In genomic region chr4:1011022-1011694, GRCh38 we compare ENCODE assay signal across 8 cellular contexts. TPM values are rescaled to one million over a fixed set of nuclear protein-coding genes. Genes with fewer than 3 reads are reported as not detected.
A peak's percentile ranks its signal among the peaks of the same experiment; 100 is the strongest.
DNase-seq lines count a peak whose midpoint lies in the region; ATAC-seq and FAIRE-seq lines count a peak whose summit lies in the region.

Gene FGFRL1, plus strand, starts transcription at chr4:1011626. Its CDS starts 860 bp downstream, at chr4:1012486.

- H3K27ac ChIP-seq in ACC112 (ENCODE audit: low read depth, low read length), result peak within 1 kb of the TSS; percentile 19; the same call in 1 of the 2 replicates
- H3K27ac ChIP-seq in HUES64 (ENCODE audit: low read depth, low read length), result no peak within 1 kb of the TSS
- no peak within 1 kb of the TSS for H3K27ac ChIP-seq in right cardiac atrium (ENCODE audit: low read length)

- H3K4me1 ChIP-seq in ACC112 (ENCODE audit: control insufficient read depth, insufficient read depth, low read length, unreplicated experiment) (peaks cover 8% of the 10 kb centered on the region), HUES64 (ENCODE audit: insufficient read depth, low read length) (no peaks in the 10 kb centered on the region), right cardiac atrium (ENCODE audit: control insufficient read depth, insufficient read depth, low read length) (no peaks in the 10 kb centered on the region)

- H3K9me3 ChIP-seq in HUES64 (ENCODE audit: insufficient read depth, low read depth, low read length) (peaks cover 4% of the 10 kb centered on the region; the same call in 1 of the 2 replicates), right cardiac atrium (ENCODE audit: control insufficient read depth, low read length) (no peaks in the 10 kb centered on the region)

- no peaks in the 10 kb centered on the region for H3K36me3 ChIP-seq in ACC112 (ENCODE audit: insufficient read depth, low read length)
- H3K36me3 ChIP-seq in HUES64 (ENCODE audit: insufficient read depth, low read length), result no peaks in the 10 kb centered on the region

- peak within 1 kb of the TSS; percentile 26; the same call in 1 of the 2 replicates for H3K9ac ChIP-seq in HUES64 (ENCODE audit: low read depth, low read length)

- H3K27me3 ChIP-seq in ACC112 (ENCODE audit: insufficient read depth, low read length), result peaks cover 24% of the 10 kb centered on the region
- peaks cover 58% of the 10 kb centered on the region for H3K27me3 ChIP-seq in HUES64 (ENCODE audit: insufficient read depth, low read length)
- no peaks in the 10 kb centered on the region for H3K27me3 ChIP-seq in right cardiac atrium (ENCODE audit: control insufficient read depth, insufficient read depth)

- no peak for FAIRE-seq in urothelium cell line (lab: Jason Lieb, UNC)

- peak within 1 kb of the TSS; percentile 98 for H2AFZ ChIP-seq in ACC112 (ENCODE audit: low read length, unreplicated experiment)

- DNase-seq in T-helper 22 cell (ENCODE audit: low read depth) (peak; percentile 84), anterior cingulate cortex (lab: John Stamatoyannopoulos, UW) (peak in 50 of 58 donors; percentile 6 to 79 (median 56)), right cardiac atrium (peak; percentile 95 to 98 (median 98)), renal cortical epithelial cell (ENCODE audit: low read depth) (peak; percentile 41), urothelium cell line (ENCODE audit: low spot score) (peak; percentile 93)

- WGBS in HUES64, result 1% methylated on average over 91 of the region's 95 CpGs
- WGBS in right cardiac atrium, result under 1% methylated on average over 91 of the region's 95 CpGs

- H3K79me2 ChIP-seq in ACC112 (ENCODE audit: control insufficient read depth, insufficient read depth, low read length, unreplicated experiment), result no peaks in the 10 kb centered on the region

- intact Hi-C loops in right cardiac atrium (cut with DNase I), result no loop called here

- peak; percentile 35 for ATAC-seq in GM19023 (IDR thresholded peaks at IDR 0.05; ENCODE audit: unreplicated experiment)
- peak; percentile 69 to 77 for ATAC-seq in right cardiac atrium

- H3K4me3 ChIP-seq in ACC112 (ENCODE audit: low read depth, low read length) (peak within 1 kb of the TSS; percentile 88), HUES64 (ENCODE audit: low read length) (peak within 1 kb of the TSS; percentile 58), right cardiac atrium (ENCODE audit: low read length) (peak within 1 kb of the TSS; percentile 84)

RNA-seq across cellular contexts. Expression of gene FGFRL1, which starts in this region (rescaled TPM):
- 11.8 TPM for polyA plus RNA-seq in HUES64 (2013, experiment 1 of 2)
- 17.2 TPM for polyA plus RNA-seq in HUES64 (2013, experiment 2 of 2)
- total RNA-seq in right cardiac atrium (10 to 100 TPM; 17.4 to 21.7 (median 20.3) TPM), renal cortical epithelial cell (14.1 and 48.5 TPM in 2 replicates)
- 19.2 TPM for polyA plus RNA-seq in right cardiac atrium

Comparison
In these comparisons a context has a peak if more than half of its experiments do, and no peak if none do; other contexts are left out.
1. DNase-seq: peak in every context shown above with its lines; median percentile 98 in right cardiac atrium; 93 in urothelium cell line; 84 in T-helper 22 cell; 56 in anterior cingulate cortex; 41 in renal cortical epithelial cell.